Comparison of ENCODE assay signal across 21 cellular contexts in genomic region chr2:161381581-161381980, GRCh38.
"Had no signal": no experiment of that assay in that cellular context is flagged by ENCODE, and none has a peak within 500 bp of the region (broad histone marks: within the 10 kb centered on the region; RNA-seq: fewer than 3 reads in every experiment).

No MANE protein-coding gene starts in this region.

- H3K9me3 ChIP-seq: MG63, SJSA1 had no signal

- H3K4me3 ChIP-seq: MG63, SJSA1, SK-N-MC had no signal

- H3K27ac ChIP-seq: SJSA1 had no signal

- FAIRE-seq: HepG2 had no signal

- ATAC-seq: HepG2 had no signal

- H3K4me1 ChIP-seq: SJSA1 had no signal

- H3K27me3 ChIP-seq: MG63, SJSA1 had no signal

- DNase-seq: IMR-90, Karpas-422, KG1, MG63, NCI-H1092, NCI-H1105 treated with DMSO at 0.1 percent for 48 hours, NCI-H1417 treated with DMSO at 0.1 percent for 48 hours, NCI-H146, NCI-H1694 treated with DMSO at 0.1 percent for 48 hours, NCI-H2081, NCI-H2107, NCI-H2227 treated with DMSO at 0.1 percent for 48 hours, NCI-H524, NCI-H526 treated with DMSO at 0.1 percent for 48 hours, NCI-H748 treated with DMSO at 0.1 percent for 48 hours, Right ventricle myocardium superior, RPMI8226, SIG-M5 had no signal
